1 cellular context compared by ENCODE assay signal in the genomic region with DNA sequence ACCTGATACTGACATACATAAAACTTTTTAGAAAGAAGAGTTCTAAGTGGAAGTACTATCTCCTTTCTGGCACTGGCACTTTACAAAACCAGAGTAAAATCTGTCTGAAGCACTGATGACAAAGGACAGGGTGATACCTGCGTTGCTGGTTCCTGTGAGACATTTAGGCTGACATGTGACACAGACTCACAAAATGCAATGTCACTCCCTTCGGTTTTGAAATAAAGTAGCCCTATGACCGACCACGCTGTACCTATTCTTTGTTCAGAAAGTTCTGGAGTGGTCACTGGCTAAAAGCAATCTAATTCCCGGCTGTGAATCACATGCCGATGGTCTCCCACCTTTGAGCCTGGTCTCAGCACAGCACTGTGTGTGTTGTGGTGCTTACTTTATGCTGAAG.
TF ChIP-seq lines count a peak whose summit lies in the region.

No MANE protein-coding gene starts in this region.

TF ChIP-seq in GM23338, 12 proteins besides CTCF, POLR2A, EP300 and RAD21 (continued from another document):
- TF ChIP-seq, protein P1, sequence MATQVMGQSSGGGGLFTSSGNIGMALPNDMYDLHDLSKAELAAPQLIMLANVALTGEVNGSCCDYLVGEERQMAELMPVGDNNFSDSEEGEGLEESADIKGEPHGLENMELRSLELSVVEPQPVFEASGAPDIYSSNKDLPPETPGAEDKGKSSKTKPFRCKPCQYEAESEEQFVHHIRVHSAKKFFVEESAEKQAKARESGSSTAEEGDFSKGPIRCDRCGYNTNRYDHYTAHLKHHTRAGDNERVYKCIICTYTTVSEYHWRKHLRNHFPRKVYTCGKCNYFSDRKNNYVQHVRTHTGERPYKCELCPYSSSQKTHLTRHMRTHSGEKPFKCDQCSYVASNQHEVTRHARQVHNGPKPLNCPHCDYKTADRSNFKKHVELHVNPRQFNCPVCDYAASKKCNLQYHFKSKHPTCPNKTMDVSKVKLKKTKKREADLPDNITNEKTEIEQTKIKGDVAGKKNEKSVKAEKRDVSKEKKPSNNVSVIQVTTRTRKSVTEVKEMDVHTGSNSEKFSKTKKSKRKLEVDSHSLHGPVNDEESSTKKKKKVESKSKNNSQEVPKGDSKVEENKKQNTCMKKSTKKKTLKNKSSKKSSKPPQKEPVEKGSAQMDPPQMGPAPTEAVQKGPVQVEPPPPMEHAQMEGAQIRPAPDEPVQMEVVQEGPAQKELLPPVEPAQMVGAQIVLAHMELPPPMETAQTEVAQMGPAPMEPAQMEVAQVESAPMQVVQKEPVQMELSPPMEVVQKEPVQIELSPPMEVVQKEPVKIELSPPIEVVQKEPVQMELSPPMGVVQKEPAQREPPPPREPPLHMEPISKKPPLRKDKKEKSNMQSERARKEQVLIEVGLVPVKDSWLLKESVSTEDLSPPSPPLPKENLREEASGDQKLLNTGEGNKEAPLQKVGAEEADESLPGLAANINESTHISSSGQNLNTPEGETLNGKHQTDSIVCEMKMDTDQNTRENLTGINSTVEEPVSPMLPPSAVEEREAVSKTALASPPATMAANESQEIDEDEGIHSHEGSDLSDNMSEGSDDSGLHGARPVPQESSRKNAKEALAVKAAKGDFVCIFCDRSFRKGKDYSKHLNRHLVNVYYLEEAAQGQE (IDR thresholded peaks at IDR 0.05; ENCODE audit: unreplicated experiment) = no peak
- no peak for TF ChIP-seq ZNF331 (CRISPR knock-in tag; IDR thresholded peaks at IDR 0.05; ENCODE audit: low read depth)
